21 cellular contexts compared by ENCODE assay signal in the genomic region with DNA sequence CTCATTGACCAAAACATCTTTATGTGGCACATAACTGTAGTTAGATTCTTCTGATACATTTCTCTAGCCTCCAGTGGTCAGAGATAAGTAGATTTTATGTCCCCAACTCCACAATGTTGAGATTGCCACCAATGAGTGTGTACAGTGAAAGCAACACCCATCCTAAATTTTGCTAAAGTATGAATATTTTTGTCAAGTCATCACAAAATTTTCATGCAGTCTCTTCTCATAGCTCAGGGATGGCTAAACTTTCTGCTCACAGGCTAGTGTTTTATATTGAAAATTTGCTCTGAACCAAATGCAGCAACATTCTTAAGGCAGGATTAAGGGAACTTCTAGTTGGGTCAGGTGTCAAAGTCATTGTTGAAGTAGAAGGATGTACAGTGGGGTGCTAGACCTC.
"Had no signal": no experiment of that assay in that cellular context is flagged by ENCODE, and none has a peak within 500 bp of the region (broad histone marks: within the 10 kb centered on the region; RNA-seq: fewer than 3 reads in every experiment).

No MANE protein-coding gene starts in this region.

- H3K27me3 ChIP-seq: dorsolateral prefrontal cortex, esophagus muscularis mucosa, foreskin keratinocyte, heart right ventricle, left lung had no signal

- H3K27ac ChIP-seq: coronary artery, esophagus muscularis mucosa, foreskin keratinocyte, heart right ventricle, left lung, lower lobe of right lung had no signal

- H3K4me1 ChIP-seq: foreskin keratinocyte, left lung, lower lobe of right lung had no signal

- H3K4me3 ChIP-seq: coronary artery, dorsolateral prefrontal cortex, esophagus muscularis mucosa, heart right ventricle, left lung, lower lobe of right lung, mucosa of descending colon had no signal

- H3K36me3 ChIP-seq: esophagus muscularis mucosa, heart right ventricle, left lung, lower lobe of right lung had no signal

- DNase-seq: dermis blood vessel endothelial cell; dorsolateral prefrontal cortex; effector CD4-positive, alpha-beta T cell; effector memory CD4-positive, alpha-beta T cell; foreskin keratinocyte; glutamatergic neuron; heart right ventricle; hippocampal formation; left cardiac atrium; left lung; left ventricle myocardium superior; lower lobe of right lung; mesenchymal stem cell; mucosa of descending colon; naive B cell had no signal

- H3K9me3 ChIP-seq: esophagus muscularis mucosa, heart right ventricle, left lung, lower lobe of right lung, mucosa of descending colon had no signal

- FAIRE-seq: colon, frontal cortex, islet of Langerhans, keratinocyte had no signal

- ATAC-seq: foreskin keratinocyte, heart right ventricle, left cardiac atrium, left lung, left ventricle myocardium superior, lower lobe of right lung, mucosa of descending colon had no signal
